17 cellular contexts compared by ENCODE assay signal in genomic region chr20:2516399-2516798, GRCh38. TPM values are rescaled to one million over a fixed set of nuclear protein-coding genes. Genes with fewer than 3 reads are reported as not detected.
DNase-seq lines count a peak whose midpoint lies in the region; ATAC-seq, FAIRE-seq and TF ChIP-seq lines count a peak whose summit lies in the region.
"Had no signal": no experiment of that assay in that cellular context is flagged by ENCODE, and none has a peak within 500 bp of the region (broad histone marks: within the 10 kb centered on the region; RNA-seq: fewer than 3 reads in every experiment).

No MANE protein-coding gene starts in this region.

- ATAC-seq in stimulated activated effector memory CD8-positive, alpha-beta T cell treated with anti-CD3 and anti-CD28 coated beads, Interleukin-12 subunit alpha, Interleukin-12 subunit beta, amount 100 ng/mL, for 72 hours, result peak; percentile 19

- DNase-seq in bronchial epithelial cell (ENCODE audit: low read depth), result no peak
- DNase-seq in stimulated activated effector memory CD8-positive, alpha-beta T cell treated with anti-CD3 and anti-CD28 coated beads, Interleukin-12 subunit alpha, Interleukin-12 subunit beta, amount 100 ng/mL, for 72 hours (ENCODE audit: low spot score in 2 of 2), result no peak
- DNase-seq in WERI-Rb-1, result no peak
- no peak for DNase-seq in activated naive CD4-positive, alpha-beta T cell (lab: John Stamatoyannopoulos, UW)
- DNase-seq: AML-193; Caco-2; CD4-positive, alpha-beta T cell; HCEC 1CT; HFFc6 had no signal

- H3K27ac ChIP-seq in HEK293 (ENCODE audit: extremely low read depth, low read depth, low read length) (no peak overlapping the region), WERI-Rb-1 (no peak overlapping the region)
- H3K27ac ChIP-seq: C4-2B had no signal

- H3K27ac Mint-ChIP-seq in stimulated activated effector memory CD8-positive, alpha-beta T cell treated with anti-CD3 and anti-CD28 coated beads, Interleukin-12 subunit alpha, Interleukin-12 subunit beta, amount 100 ng/mL, for 72 hours, result no peak overlapping the region
- H3K27ac Mint-ChIP-seq: CD4-positive, alpha-beta T cell; HFFc6 had no signal

- CTCF ChIA-PET in HEK293 (lab: Yijun Ruan, JAX), result no interaction called here

- no peaks in the 10 kb centered on the region for H3K9me3 Mint-ChIP-seq in stimulated activated effector memory CD8-positive, alpha-beta T cell treated with anti-CD3 and anti-CD28 coated beads, Interleukin-12 subunit alpha, Interleukin-12 subunit beta, amount 100 ng/mL, for 72 hours
- H3K9me3 Mint-ChIP-seq: CD4-positive, alpha-beta T cell; HFFc6 had no signal

- H3K4me3 ChIP-seq in HEK293 (ENCODE audit: low read depth, low read length) (no peak overlapping the region), bronchial epithelial cell (ENCODE audit: low read depth, low read length) (no peak overlapping the region), WERI-Rb-1 (ENCODE audit: low read depth, low read length) (no peak overlapping the region)

- no peaks in the 10 kb centered on the region for H3K4me1 ChIP-seq in HEK293 (ENCODE audit: control insufficient read depth, insufficient read depth, low read length)
- H3K4me1 ChIP-seq: Caco-2 had no signal

- no peaks in the 10 kb centered on the region for H3K36me3 Mint-ChIP-seq in stimulated activated effector memory CD8-positive, alpha-beta T cell treated with anti-CD3 and anti-CD28 coated beads, Interleukin-12 subunit alpha, Interleukin-12 subunit beta, amount 100 ng/mL, for 72 hours

- peak; percentile 90 for FAIRE-seq in bronchial epithelial cell (lab: Jason Lieb, UNC)
- FAIRE-seq: A204.1, D721Med, G401.6, GM12891, GM19239 had no signal

- peaks cover 10% of the 10 kb centered on the region for H3K4me1 Mint-ChIP-seq in stimulated activated effector memory CD8-positive, alpha-beta T cell treated with anti-CD3 and anti-CD28 coated beads, Interleukin-12 subunit alpha, Interleukin-12 subunit beta, amount 100 ng/mL, for 72 hours

- no peaks in the 10 kb centered on the region for H3K9me3 ChIP-seq in HEK293 (ENCODE audit: control insufficient read depth, insufficient read depth, low read depth, low read length)
- H3K9me3 ChIP-seq in WERI-Rb-1 (ENCODE audit: severe bottlenecking), result no peaks in the 10 kb centered on the region
- H3K9me3 ChIP-seq: Caco-2 had no signal

- no peaks in the 10 kb centered on the region for H3K36me3 ChIP-seq in HEK293 (ENCODE audit: control insufficient read depth in 2 of 2, insufficient read depth in 1 of 2, low read length in 2 of 2)
- H3K36me3 ChIP-seq in bronchial epithelial cell (ENCODE audit: control insufficient read depth, insufficient read depth, low read length), result no peaks in the 10 kb centered on the region
- H3K36me3 ChIP-seq in WERI-Rb-1, result no peaks in the 10 kb centered on the region

- no peak for TF ChIP-seq CTCF in HEK293 (tag by site-specific recombination; IDR thresholded peaks at IDR 0.05)
- TF ChIP-seq CTCF in bronchial epithelial cell (IDR thresholded peaks at IDR 0.05; ENCODE audit: insufficient read depth, low read length, severe bottlenecking), result no peak
- no peak for TF ChIP-seq CTCF in WERI-Rb-1 (IDR thresholded peaks at IDR 0.05; ENCODE audit: low read depth, low read length)

- H3K27me3 ChIP-seq in bronchial epithelial cell (ENCODE audit: control insufficient read depth, insufficient read depth, low read length), result no peaks in the 10 kb centered on the region
- H3K27me3 ChIP-seq in WERI-Rb-1 (ENCODE audit: insufficient read depth, low read depth, severe bottlenecking), result no peaks in the 10 kb centered on the region

- no peak overlapping the region for H3K4me3 Mint-ChIP-seq in stimulated activated effector memory CD8-positive, alpha-beta T cell treated with anti-CD3 and anti-CD28 coated beads, Interleukin-12 subunit alpha, Interleukin-12 subunit beta, amount 100 ng/mL, for 72 hours
- H3K4me3 Mint-ChIP-seq: CD4-positive, alpha-beta T cell; HFFc6 had no signal

- POLR2A ChIA-PET in HEK293 (lab: Yijun Ruan, JAX), result no interaction called here

TF ChIP-seq in HEK293, 187 proteins besides CTCF, POLR2A, EP300 and RAD21:
- TF ChIP-seq ZNF629 (tag by site-specific recombination; IDR thresholded peaks at IDR 0.05) (no peak), PRDM1 (tag by site-specific recombination; IDR thresholded peaks at IDR 0.05) (peak; percentile 100), MYNN (tag by site-specific recombination; IDR thresholded peaks at IDR 0.05; ENCODE audit: borderline replicate concordance) (peak; percentile 84)

RNA-seq across cellular contexts. Expression of gene ZNF343, which starts 7.7 kb away (rescaled TPM):
- 9.2 and 11.3 TPM in 2 replicates for total RNA-seq in bronchial epithelial cell

RNA-seq across cellular contexts. Expression of gene TMC2, which starts 20.0 kb away (rescaled TPM):
- total RNA-seq in bronchial epithelial cell, result not detected in 2 replicates
- total RNA-seq: Caco-2; CD4-positive, alpha-beta T cell; H4; HFFc6 had no signal

RNA-seq across cellular contexts. Expression of gene SNRPB, which starts 45.8 kb away (rescaled TPM):
- 196 and 280 TPM in 2 replicates for total RNA-seq in bronchial epithelial cell
